In the genomic region with DNA sequence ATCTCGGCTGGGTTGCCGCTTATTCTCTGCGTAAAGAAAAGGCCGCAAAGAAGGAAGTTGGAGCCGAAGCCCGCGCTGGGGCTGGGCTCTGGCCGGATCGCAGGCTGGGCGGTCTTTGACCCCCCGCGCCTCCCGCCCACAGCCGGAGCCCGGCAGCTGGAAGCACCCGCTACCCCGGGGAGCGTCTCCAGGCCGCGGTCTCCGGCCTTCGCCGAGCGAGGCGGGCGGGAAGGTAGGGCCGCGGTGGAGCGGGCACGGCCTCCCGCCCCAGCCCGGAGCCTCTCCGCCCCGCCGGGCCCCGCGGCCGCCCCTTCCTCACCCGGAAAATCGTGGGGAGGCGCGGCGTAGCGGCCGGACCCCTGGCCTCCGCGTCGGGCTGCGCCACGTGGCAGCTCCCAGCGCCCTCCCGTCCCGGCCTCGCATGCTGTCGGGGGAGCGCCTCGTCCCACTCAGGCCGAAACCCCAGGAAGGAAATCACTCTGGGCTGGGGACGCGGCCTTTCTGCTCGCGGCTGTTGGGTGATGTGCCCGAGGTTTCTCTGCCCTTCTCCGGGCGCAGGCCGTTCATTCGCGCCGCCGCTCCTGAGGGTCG, we compare ENCODE assay signal across 1 cellular context.
TF ChIP-seq lines count a peak whose summit lies in the region.

No MANE protein-coding gene starts in this region.

TF ChIP-seq in HepG2, 621 proteins besides CTCF, POLR2A, EP300 and RAD21 (continued from another document and continues in another):
- TF ChIP-seq ZNF432 (CRISPR knock-in tag; IDR thresholded peaks at IDR 0.05; ENCODE audit: borderline replicate concordance) = no peak
- TF ChIP-seq, protein P1, sequence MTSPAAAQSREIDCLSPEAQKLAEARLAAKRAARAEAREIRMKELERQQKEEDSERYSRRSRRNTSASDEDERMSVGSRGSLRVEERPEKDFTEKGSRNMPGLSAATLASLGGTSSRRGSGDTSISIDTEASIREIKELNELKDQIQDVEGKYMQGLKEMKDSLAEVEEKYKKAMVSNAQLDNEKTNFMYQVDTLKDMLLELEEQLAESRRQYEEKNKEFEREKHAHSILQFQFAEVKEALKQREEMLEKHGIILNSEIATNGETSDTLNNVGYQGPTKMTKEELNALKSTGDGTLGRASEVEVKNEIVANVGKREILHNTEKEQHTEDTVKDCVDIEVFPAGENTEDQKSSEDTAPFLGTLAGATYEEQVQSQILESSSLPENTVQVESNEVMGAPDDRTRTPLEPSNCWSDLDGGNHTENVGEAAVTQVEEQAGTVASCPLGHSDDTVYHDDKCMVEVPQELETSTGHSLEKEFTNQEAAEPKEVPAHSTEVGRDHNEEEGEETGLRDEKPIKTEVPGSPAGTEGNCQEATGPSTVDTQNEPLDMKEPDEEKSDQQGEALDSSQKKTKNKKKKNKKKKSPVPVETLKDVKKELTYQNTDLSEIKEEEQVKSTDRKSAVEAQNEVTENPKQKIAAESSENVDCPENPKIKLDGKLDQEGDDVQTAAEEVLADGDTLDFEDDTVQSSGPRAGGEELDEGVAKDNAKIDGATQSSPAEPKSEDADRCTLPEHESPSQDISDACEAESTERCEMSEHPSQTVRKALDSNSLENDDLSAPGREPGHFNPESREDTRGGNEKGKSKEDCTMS (CRISPR knock-in tag; conservative IDR thresholded peaks at IDR 0.05) = no peak
- TF ChIP-seq, protein P2, sequence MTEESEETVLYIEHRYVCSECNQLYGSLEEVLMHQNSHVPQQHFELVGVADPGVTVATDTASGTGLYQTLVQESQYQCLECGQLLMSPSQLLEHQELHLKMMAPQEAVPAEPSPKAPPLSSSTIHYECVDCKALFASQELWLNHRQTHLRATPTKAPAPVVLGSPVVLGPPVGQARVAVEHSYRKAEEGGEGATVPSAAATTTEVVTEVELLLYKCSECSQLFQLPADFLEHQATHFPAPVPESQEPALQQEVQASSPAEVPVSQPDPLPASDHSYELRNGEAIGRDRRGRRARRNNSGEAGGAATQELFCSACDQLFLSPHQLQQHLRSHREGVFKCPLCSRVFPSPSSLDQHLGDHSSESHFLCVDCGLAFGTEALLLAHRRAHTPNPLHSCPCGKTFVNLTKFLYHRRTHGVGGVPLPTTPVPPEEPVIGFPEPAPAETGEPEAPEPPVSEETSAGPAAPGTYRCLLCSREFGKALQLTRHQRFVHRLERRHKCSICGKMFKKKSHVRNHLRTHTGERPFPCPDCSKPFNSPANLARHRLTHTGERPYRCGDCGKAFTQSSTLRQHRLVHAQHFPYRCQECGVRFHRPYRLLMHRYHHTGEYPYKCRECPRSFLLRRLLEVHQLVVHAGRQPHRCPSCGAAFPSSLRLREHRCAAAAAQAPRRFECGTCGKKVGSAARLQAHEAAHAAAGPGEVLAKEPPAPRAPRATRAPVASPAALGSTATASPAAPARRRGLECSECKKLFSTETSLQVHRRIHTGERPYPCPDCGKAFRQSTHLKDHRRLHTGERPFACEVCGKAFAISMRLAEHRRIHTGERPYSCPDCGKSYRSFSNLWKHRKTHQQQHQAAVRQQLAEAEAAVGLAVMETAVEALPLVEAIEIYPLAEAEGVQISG (CRISPR knock-in tag; IDR thresholded peaks at IDR 0.05) = peak; percentile 53; the same call in 1 of the 2 replicates
- TF ChIP-seq, protein P3, sequence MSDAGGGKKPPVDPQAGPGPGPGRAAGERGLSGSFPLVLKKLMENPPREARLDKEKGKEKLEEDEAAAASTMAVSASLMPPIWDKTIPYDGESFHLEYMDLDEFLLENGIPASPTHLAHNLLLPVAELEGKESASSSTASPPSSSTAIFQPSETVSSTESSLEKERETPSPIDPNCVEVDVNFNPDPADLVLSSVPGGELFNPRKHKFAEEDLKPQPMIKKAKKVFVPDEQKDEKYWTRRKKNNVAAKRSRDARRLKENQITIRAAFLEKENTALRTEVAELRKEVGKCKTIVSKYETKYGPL (CRISPR knock-in tag; IDR thresholded peaks at IDR 0.05) = no peak
- TF ChIP-seq ATF1 (CRISPR knock-in tag; IDR thresholded peaks at IDR 0.05) = no peak
- TF ChIP-seq PHF8 (CRISPR knock-in tag; IDR thresholded peaks at IDR 0.05) = peak; percentile 64
- no peak; the same call in 1 of the 2 replicates for TF ChIP-seq HDAC2 (CRISPR knock-in tag; IDR thresholded peaks at IDR 0.05)
- TF ChIP-seq ZNF510 (CRISPR knock-in tag; IDR thresholded peaks at IDR 0.05; ENCODE audit: low read depth) = no peak
- TF ChIP-seq ZNF441 (CRISPR knock-in tag; IDR thresholded peaks at IDR 0.05; ENCODE audit: borderline replicate concordance) = no peak
- TF ChIP-seq PAX8 (CRISPR knock-in tag; IDR thresholded peaks at IDR 0.05; ENCODE audit: borderline replicate concordance) = peak; percentile 24; the same call in 1 of the 2 replicates
- no peak for TF ChIP-seq PHF5A (CRISPR knock-in tag; IDR thresholded peaks at IDR 0.05; ENCODE audit: low read depth, unreplicated experiment)
- no peak for TF ChIP-seq MYNN (CRISPR knock-in tag; IDR thresholded peaks at IDR 0.05; ENCODE audit: low read depth)
- no peak; the same call in 1 of the 2 replicates for TF ChIP-seq ZNF225 (CRISPR knock-in tag; IDR thresholded peaks at IDR 0.05)
- no peak for TF ChIP-seq ZNF44 (CRISPR knock-in tag; IDR thresholded peaks at IDR 0.05)
- no peak; the same call in 1 of the 2 replicates for TF ChIP-seq GLI4 (CRISPR knock-in tag; IDR thresholded peaks at IDR 0.05; ENCODE audit: borderline replicate concordance)
- no peak for TF ChIP-seq ZMYM2 (CRISPR knock-in tag; IDR thresholded peaks at IDR 0.05)
- no peak for TF ChIP-seq SMARCE1 (IDR thresholded peaks at IDR 0.05; ENCODE audit: borderline replicate concordance)
- TF ChIP-seq SP4 (CRISPR knock-in tag; IDR thresholded peaks at IDR 0.05) = no peak
- TF ChIP-seq ZFYVE20 (CRISPR knock-in tag; IDR thresholded peaks at IDR 0.05; ENCODE audit: borderline replicate concordance, low read depth) = no peak
- TF ChIP-seq, protein P4, sequence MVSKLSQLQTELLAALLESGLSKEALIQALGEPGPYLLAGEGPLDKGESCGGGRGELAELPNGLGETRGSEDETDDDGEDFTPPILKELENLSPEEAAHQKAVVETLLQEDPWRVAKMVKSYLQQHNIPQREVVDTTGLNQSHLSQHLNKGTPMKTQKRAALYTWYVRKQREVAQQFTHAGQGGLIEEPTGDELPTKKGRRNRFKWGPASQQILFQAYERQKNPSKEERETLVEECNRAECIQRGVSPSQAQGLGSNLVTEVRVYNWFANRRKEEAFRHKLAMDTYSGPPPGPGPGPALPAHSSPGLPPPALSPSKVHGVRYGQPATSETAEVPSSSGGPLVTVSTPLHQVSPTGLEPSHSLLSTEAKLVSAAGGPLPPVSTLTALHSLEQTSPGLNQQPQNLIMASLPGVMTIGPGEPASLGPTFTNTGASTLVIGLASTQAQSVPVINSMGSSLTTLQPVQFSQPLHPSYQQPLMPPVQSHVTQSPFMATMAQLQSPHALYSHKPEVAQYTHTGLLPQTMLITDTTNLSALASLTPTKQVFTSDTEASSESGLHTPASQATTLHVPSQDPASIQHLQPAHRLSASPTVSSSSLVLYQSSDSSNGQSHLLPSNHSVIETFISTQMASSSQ (IDR thresholded peaks at IDR 0.05; ENCODE audit: low read depth) = no peak
- TF ChIP-seq, protein P4 (CRISPR knock-in tag; IDR thresholded peaks at IDR 0.05; ENCODE audit: borderline replicate concordance) = no peak
- TF ChIP-seq ZNF605 (CRISPR knock-in tag; IDR thresholded peaks at IDR 0.05) = 0 out of 2 replicates have a peak, but pooled peaks have one; percentile 20
- TF ChIP-seq ZNF83 (CRISPR knock-in tag; IDR thresholded peaks at IDR 0.05; ENCODE audit: borderline replicate concordance) = no peak
- TF ChIP-seq RARA (CRISPR knock-in tag; IDR thresholded peaks at IDR 0.05) = no peak
- TF ChIP-seq MYC (CRISPR knock-in tag; IDR thresholded peaks at IDR 0.05; ENCODE audit: borderline replicate concordance) = peak; percentile 79
- TF ChIP-seq, protein P5, sequence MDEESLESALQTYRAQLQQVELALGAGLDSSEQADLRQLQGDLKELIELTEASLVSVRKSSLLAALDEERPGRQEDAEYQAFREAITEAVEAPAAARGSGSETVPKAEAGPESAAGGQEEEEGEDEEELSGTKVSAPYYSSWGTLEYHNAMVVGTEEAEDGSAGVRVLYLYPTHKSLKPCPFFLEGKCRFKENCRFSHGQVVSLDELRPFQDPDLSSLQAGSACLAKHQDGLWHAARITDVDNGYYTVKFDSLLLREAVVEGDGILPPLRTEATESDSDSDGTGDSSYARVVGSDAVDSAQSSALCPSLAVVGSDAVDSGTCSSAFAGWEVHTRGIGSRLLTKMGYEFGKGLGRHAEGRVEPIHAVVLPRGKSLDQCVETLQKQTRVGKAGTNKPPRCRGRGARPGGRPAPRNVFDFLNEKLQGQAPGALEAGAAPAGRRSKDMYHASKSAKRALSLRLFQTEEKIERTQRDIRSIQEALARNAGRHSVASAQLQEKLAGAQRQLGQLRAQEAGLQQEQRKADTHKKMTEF (CRISPR knock-in tag; IDR thresholded peaks at IDR 0.05) = no peak
- no peak for TF ChIP-seq ZNF337 (CRISPR knock-in tag; IDR thresholded peaks at IDR 0.05; ENCODE audit: borderline replicate concordance, low read depth)
- no peak for TF ChIP-seq KAT7 (CRISPR knock-in tag; IDR thresholded peaks at IDR 0.05; ENCODE audit: borderline replicate concordance)
- no peak for TF ChIP-seq MAFK (conservative IDR thresholded peaks at IDR 0.05 in 1 of 2, IDR thresholded peaks at IDR 0.05 in 1 of 2; ENCODE audit: low read length in 2 of 2)
- 0 out of 2 replicates have a peak, but pooled peaks have one; percentile 30 for TF ChIP-seq BRD4 (CRISPR knock-in tag; IDR thresholded peaks at IDR 0.05)
- TF ChIP-seq REL (CRISPR knock-in tag; conservative IDR thresholded peaks at IDR 0.05) = no peak
- TF ChIP-seq ATAD3A (CRISPR knock-in tag; IDR thresholded peaks at IDR 0.05) = no peak
- TF ChIP-seq, protein P6, sequence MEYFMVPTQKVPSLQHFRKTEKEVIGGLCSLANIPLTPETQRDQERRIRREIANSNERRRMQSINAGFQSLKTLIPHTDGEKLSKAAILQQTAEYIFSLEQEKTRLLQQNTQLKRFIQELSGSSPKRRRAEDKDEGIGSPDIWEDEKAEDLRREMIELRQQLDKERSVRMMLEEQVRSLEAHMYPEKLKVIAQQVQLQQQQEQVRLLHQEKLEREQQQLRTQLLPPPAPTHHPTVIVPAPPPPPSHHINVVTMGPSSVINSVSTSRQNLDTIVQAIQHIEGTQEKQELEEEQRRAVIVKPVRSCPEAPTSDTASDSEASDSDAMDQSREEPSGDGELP (IDR thresholded peaks at IDR 0.05; ENCODE audit: borderline replicate concordance, low read depth) = no peak; the same call in 1 of the 2 replicates
- TF ChIP-seq NFE2 (CRISPR knock-in tag; IDR thresholded peaks at IDR 0.05) = no peak
- TF ChIP-seq GATAD1 (CRISPR knock-in tag; IDR thresholded peaks at IDR 0.05) = no peak
- no peak for TF ChIP-seq ZNF572 (CRISPR knock-in tag; IDR thresholded peaks at IDR 0.05)
- TF ChIP-seq, protein P7, sequence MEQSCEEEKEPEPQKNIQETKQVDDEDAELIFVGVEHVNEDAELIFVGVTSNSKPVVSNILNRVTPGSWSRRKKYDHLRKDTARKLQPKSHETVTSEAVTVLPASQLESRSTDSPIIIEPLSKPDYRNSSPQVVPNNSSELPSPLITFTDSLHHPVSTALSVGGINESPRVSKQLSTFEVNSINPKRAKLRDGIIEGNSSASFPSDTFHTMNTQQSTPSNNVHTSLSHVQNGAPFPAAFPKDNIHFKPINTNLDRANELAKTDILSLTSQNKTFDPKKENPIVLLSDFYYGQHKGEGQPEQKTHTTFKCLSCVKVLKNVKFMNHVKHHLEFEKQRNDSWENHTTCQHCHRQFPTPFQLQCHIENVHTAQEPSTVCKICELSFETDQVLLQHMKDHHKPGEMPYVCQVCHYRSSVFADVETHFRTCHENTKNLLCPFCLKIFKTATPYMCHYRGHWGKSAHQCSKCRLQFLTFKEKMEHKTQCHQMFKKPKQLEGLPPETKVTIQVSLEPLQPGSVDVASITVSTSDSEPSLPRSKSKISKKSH (CRISPR knock-in tag; IDR thresholded peaks at IDR 0.05; ENCODE audit: borderline replicate concordance) = no peak
- no peak for TF ChIP-seq MIER3 (CRISPR knock-in tag; IDR thresholded peaks at IDR 0.05; ENCODE audit: borderline replicate concordance)
- TF ChIP-seq AHR (CRISPR knock-in tag; IDR thresholded peaks at IDR 0.05) = no peak
- TF ChIP-seq, protein P8, sequence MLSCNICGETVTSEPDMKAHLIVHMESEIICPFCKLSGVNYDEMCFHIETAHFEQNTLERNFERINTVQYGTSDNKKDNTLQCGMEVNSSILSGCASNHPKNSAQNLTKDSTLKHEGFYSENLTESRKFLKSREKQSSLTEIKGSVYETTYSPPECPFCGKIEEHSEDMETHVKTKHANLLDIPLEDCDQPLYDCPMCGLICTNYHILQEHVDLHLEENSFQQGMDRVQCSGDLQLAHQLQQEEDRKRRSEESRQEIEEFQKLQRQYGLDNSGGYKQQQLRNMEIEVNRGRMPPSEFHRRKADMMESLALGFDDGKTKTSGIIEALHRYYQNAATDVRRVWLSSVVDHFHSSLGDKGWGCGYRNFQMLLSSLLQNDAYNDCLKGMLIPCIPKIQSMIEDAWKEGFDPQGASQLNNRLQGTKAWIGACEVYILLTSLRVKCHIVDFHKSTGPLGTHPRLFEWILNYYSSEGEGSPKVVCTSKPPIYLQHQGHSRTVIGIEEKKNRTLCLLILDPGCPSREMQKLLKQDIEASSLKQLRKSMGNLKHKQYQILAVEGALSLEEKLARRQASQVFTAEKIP (CRISPR knock-in tag; IDR thresholded peaks at IDR 0.05; ENCODE audit: borderline replicate concordance) = no peak
